In the genomic region with DNA sequence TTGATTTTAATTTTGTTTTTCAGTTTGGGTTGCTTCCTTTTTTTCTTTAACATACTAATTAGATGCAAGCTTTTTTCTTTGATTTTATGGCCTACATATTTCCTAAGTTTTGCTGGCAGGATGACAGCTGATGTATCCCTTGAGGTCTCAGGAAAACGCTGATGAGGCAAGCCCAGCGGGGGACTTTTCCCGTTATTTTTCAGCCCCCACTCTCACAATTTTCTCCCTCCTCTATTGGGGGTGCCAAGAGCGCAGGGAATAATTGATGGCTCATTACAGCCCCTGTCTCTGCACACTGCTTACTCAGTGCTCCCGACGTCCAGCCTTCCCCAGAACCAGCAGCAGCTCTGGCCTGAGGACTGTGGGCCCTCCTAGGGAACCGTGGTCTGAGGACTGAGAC, we compare ENCODE assay signal across 1 cellular context.
A peak's percentile ranks its signal among the peaks of the same experiment; 100 is the strongest.
TF ChIP-seq lines count a peak whose summit lies in the region.

No MANE protein-coding gene starts in this region.

TF ChIP-seq in HepG2, 621 proteins besides CTCF, POLR2A, EP300 and RAD21 (continued from another document):
- peak; percentile 36 to 52; a peak in 3 of 4 replicates for TF ChIP-seq MAFK (conservative IDR thresholded peaks at IDR 0.05 in 1 of 2, IDR thresholded peaks at IDR 0.05 in 1 of 2; ENCODE audit: low read length in 2 of 2)
